In the genomic region with DNA sequence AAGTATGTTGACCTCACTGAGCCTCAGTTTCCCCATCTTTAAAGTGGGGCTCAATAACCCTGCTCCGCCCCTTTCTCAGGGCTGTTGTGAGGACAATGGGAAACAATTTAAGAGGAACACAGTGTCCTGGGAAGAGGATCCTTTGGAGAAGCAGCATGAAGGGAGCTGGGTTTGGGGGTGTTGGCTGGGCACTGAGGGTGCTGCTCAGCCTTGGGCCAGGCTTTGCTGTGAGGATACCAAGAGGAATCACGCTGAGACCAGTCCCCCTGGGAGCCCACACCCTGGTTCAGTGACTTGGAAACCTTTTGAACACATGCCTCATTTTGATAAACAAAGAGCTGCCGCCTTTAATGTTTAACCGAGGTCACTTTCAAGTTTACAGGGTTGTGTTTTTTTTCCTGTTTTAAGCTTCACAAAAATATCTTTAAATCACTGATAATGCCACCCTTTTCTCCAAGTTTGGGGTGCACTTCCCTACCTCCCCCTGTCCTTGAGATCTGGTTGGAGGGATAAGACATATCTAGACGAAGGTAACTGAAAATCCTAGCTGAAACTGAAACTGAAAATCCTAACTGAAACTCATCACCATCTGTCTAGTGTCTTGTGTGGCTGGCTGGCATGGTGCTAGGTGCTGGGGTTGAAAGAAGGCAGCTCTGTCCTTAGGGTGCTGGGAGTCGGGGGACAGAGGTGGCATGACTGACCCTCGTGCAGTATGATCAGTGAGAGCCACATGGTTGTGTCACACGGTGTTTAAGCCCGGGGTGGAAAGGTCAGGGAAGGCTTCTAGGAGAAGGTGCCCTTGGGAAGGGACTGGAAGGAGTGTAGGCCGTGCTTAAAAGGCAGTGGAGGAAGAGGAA, we compare ENCODE assay signal across 7 cellular contexts. TPM values are rescaled to one million over a fixed set of nuclear protein-coding genes. Genes with fewer than 3 reads are reported as not detected.
DNase-seq lines count a peak whose midpoint lies in the region; ATAC-seq and TF ChIP-seq lines count a peak whose summit lies in the region.

No MANE protein-coding gene starts in this region.

- H3K27me3 Mint-ChIP-seq in brain = peaks cover 12% of the 10 kb centered on the region

- H3K36me3 Mint-ChIP-seq in brain = peaks cover 9% of the 10 kb centered on the region

- H3K9me3 Mint-ChIP-seq in brain = peaks cover 0 to 2% (median 0%) of the 10 kb centered on the region in 5 experiments

- peak; percentile 20 for DNase-seq in NCI-H2171 (lab: John Stamatoyannopoulos, UW)
- DNase-seq in NCI-H2029 (lab: John Stamatoyannopoulos, UW) = no peak
- DNase-seq in NCI-H2196 treated with DMSO at 0.1 percent for 48 hours (lab: John Stamatoyannopoulos, UW; ENCODE audit: unreplicated experiment) = no peak

- TF ChIP-seq CTCF in brain (conservative IDR thresholded peaks at IDR 0.05) = no peak

- peak overlapping the region; percentile 79 to 96 (median 94) for H3K27ac Mint-ChIP-seq in brain

- H3K4me3 Mint-ChIP-seq in brain = peak overlapping the region; percentile 89 to 96 (median 93)

- H3K4me1 ChIP-seq in muscle layer of colon (ENCODE audit: insufficient read depth, low read length) = peaks cover 28% of the 10 kb centered on the region

- H3K27ac ChIP-seq in muscle layer of colon (ENCODE audit: low read depth, low read length) = peak overlapping the region; percentile 97

- ATAC-seq in GM18520 (IDR thresholded peaks at IDR 0.05; ENCODE audit: unreplicated experiment) (peak; percentile 40), HG02571 (IDR thresholded peaks at IDR 0.05; ENCODE audit: unreplicated experiment) (peak; percentile 53)

- no peaks in the 10 kb centered on the region for H3K36me3 ChIP-seq in muscle layer of colon (ENCODE audit: insufficient read depth, low read length)

- H3K4me3 ChIP-seq in muscle layer of colon (ENCODE audit: low read depth in 1 of 2, low read length in 2 of 2) = peak overlapping the region; percentile 70 to 82

- H3K9me3 ChIP-seq in muscle layer of colon (ENCODE audit: low read length) = no peaks in the 10 kb centered on the region

- H3K4me1 Mint-ChIP-seq in brain = peaks cover 50% of the 10 kb centered on the region

- no peaks in the 10 kb centered on the region for H3K27me3 ChIP-seq in muscle layer of colon (ENCODE audit: control insufficient read depth in 1 of 2, insufficient read depth in 2 of 2, low read length in 2 of 2)

- peak overlapping the region; percentile 36 for H3K9ac ChIP-seq in muscle layer of colon (ENCODE audit: low read length)

RNA-seq across cellular contexts. Expression of gene ZNF775, which starts 27.7 kb away (rescaled TPM):
- polyA plus RNA-seq in brain (ENCODE audit: insufficient read depth, low read depth, low replicate concordance) = 23.0 TPM

RNA-seq across cellular contexts. Expression of gene REPIN1, which starts 38.2 kb away (rescaled TPM):
- polyA plus RNA-seq in brain (ENCODE audit: insufficient read depth, low read depth, low replicate concordance) = 146 TPM

RNA-seq across cellular contexts. Expression of gene GIMAP8, which starts 43.6 kb away (rescaled TPM):
- 1.9 TPM for polyA plus RNA-seq in brain (ENCODE audit: insufficient read depth, low read depth, low replicate concordance)
